Comparison of ENCODE assay signal across 9 cellular contexts in genomic region chr16:67014641-67015315, GRCh38. TPM values are rescaled to one million over a fixed set of nuclear protein-coding genes. Genes with fewer than 3 reads are reported as not detected.
DNase-seq lines count a peak whose midpoint lies in the region; ATAC-seq and TF ChIP-seq lines count a peak whose summit lies in the region.
"Had no signal": no experiment of that assay in that cellular context is flagged by ENCODE, and none has a peak within 500 bp of the region (broad histone marks: within the 10 kb centered on the region; RNA-seq: fewer than 3 reads in every experiment).

No MANE protein-coding gene starts in this region.

- peak overlapping the region in 7 of 8 donors; percentile 82 to 89 (median 85) for H3K4me3 Mint-ChIP-seq in CD4-positive, alpha-beta memory T cell
- H3K4me3 Mint-ChIP-seq in osteocyte (ENCODE audit: unreplicated experiment) = peak overlapping the region; percentile 61

- H3K27ac Mint-ChIP-seq in CD4-positive, alpha-beta memory T cell = peak overlapping the region in 1 of 7 donors; percentile 52
- no peak overlapping the region for H3K27ac Mint-ChIP-seq in osteocyte (ENCODE audit: unreplicated experiment)

- DNase-seq in CD4-positive, alpha-beta memory T cell = no peak
- DNase-seq in NB4 (ENCODE audit: low read depth) (peak; percentile 28), osteocyte (ENCODE audit: extremely low spot score, unreplicated experiment) (no peak), OCI-M1 (lab: John Stamatoyannopoulos, UW) (no peak), DMS153 treated with DMSO at 0.1 percent for 48 hours (lab: John Stamatoyannopoulos, UW; ENCODE audit: unreplicated experiment) (no peak)
- no peak for DNase-seq in activated CD4-positive, CD25-positive, alpha-beta regulatory T cell treated with anti-CD3 and anti-CD28 coated beads, Interleukin-2, amount 50 U/mL, for 72 hours

- H3K4me1 ChIP-seq in CD4-positive, alpha-beta memory T cell (ENCODE audit: insufficient read depth, low read length) = peaks cover 14% of the 10 kb centered on the region
- peaks cover 7 to 11% of the 10 kb centered on the region in 2 donors for H3K4me1 ChIP-seq in duodenal mucosa (ENCODE audit: control insufficient read depth in 1 of 2, insufficient read depth in 2 of 2, low read length in 2 of 2)

- no peaks in the 10 kb centered on the region for H3K27me3 ChIP-seq in CD4-positive, alpha-beta memory T cell (ENCODE audit: insufficient read depth, low read length)
- H3K27me3 ChIP-seq in duodenal mucosa (ENCODE audit: control insufficient read depth in 1 of 2, insufficient read depth in 2 of 2, low read length in 2 of 2) = peaks cover 18 to 21% of the 10 kb centered on the region in 2 donors

- no peaks in the 10 kb centered on the region for H3K36me3 Mint-ChIP-seq in CD4-positive, alpha-beta memory T cell
- H3K36me3 Mint-ChIP-seq in osteocyte (ENCODE audit: unreplicated experiment) = no peaks in the 10 kb centered on the region

- TF ChIP-seq CTCF in NB4 (IDR thresholded peaks at IDR 0.05; ENCODE audit: low read depth, low read length) (no peak), osteocyte (IDR thresholded peaks at IDR 0.05) (no peak)

- CTCF ChIA-PET in CD4-positive, alpha-beta memory T cell (lab: Charles Lee; ENCODE audit: partially characterized antibody) = interaction anchor here (1.1 to 10.2 kb wide), 3 partner anchors 37 to 140 kb away, joined by 3 to 187 read pairs (median 4); partner anchors contain the start of genes B3GNT9, FBXL8 and TRADD

- intact Hi-C loops in CD4-positive, alpha-beta memory T cell (cut with micrococcal nuclease) = loop anchor here (5.0 kb wide), 1 partner anchor 37 kb away; no protein-coding TSS in a partner anchor

- no peaks in the 10 kb centered on the region for H3K36me3 ChIP-seq in CD4-positive, alpha-beta memory T cell (ENCODE audit: insufficient read depth, low read length)
- no peaks in the 10 kb centered on the region for H3K36me3 ChIP-seq in duodenal mucosa (ENCODE audit: control insufficient read depth in 1 of 2, insufficient read depth in 2 of 2, low read length in 2 of 2)

- POLR2A ChIA-PET in CD4-positive, alpha-beta memory T cell (lab: Charles Lee; ENCODE audit: partially characterized antibody) = interaction anchor here (0.6 to 3.5 kb wide), 9 partner anchors 8 to 448 kb away, joined by 3 to 41 read pairs (median 7); partner anchors contain the start of genes B3GNT9, CBFB, FBXL8 and TRADD

- no peaks in the 10 kb centered on the region for H3K27me3 Mint-ChIP-seq in CD4-positive, alpha-beta memory T cell
- H3K27me3 Mint-ChIP-seq in osteocyte (ENCODE audit: unreplicated experiment) = no peaks in the 10 kb centered on the region

- no peak for TF ChIP-seq POLR2A in NB4 (IDR thresholded peaks at IDR 0.05; ENCODE audit: extremely low read depth, insufficient read length)

- H3K4me1 Mint-ChIP-seq in CD4-positive, alpha-beta memory T cell = peaks cover 2 to 20% (median 6%) of the 10 kb centered on the region in 4 donors
- H3K4me1 Mint-ChIP-seq in osteocyte (ENCODE audit: unreplicated experiment) = peaks cover 5% of the 10 kb centered on the region

- no peaks in the 10 kb centered on the region for H3K9me3 Mint-ChIP-seq in CD4-positive, alpha-beta memory T cell
- H3K9me3 Mint-ChIP-seq in osteocyte (ENCODE audit: unreplicated experiment) = no peaks in the 10 kb centered on the region

- no peak for ATAC-seq in HG02938 (IDR thresholded peaks at IDR 0.05; ENCODE audit: unreplicated experiment)

- peak overlapping the region; percentile 28 for H3K27ac ChIP-seq in CD4-positive, alpha-beta memory T cell (ENCODE audit: low read depth, low read length)
- no peak overlapping the region for H3K27ac ChIP-seq in duodenal mucosa (ENCODE audit: low read depth, low read length)

- peak overlapping the region in 1 of 2 donors; percentile 32 for H3K9ac ChIP-seq in duodenal mucosa (ENCODE audit: low read depth in 1 of 2, low read length in 2 of 2)

- H3K4me3 ChIP-seq in CD4-positive, alpha-beta memory T cell (ENCODE audit: low read length in 2 of 2) = peak overlapping the region in 1 of 2 donors; percentile 58
- H3K4me3 ChIP-seq in NB4 (ENCODE audit: low read depth, low read length) (peak overlapping the region; percentile 53), duodenal mucosa (ENCODE audit: low read depth in 1 of 2, low read length in 2 of 2) (peak overlapping the region; percentile 46 to 54)

- no peaks in the 10 kb centered on the region for H3K9me3 ChIP-seq in CD4-positive, alpha-beta memory T cell (ENCODE audit: control insufficient read depth in 1 of 2, low read length in 2 of 2)
- H3K9me3 ChIP-seq in duodenal mucosa (ENCODE audit: control insufficient read depth in 1 of 2, low read length in 2 of 2) = no peaks in the 10 kb centered on the region

RNA-seq across cellular contexts. Expression of gene CBFB, which starts 14.2 kb away (rescaled TPM):
- 100 to 1,000 TPM; 112 TPM for total RNA-seq in CD4-positive, alpha-beta memory T cell
- polyA plus RNA-seq in CD4-positive, alpha-beta memory T cell = 100 to 1,000 TPM; 102 to 108 TPM
- 75.2 and 88.3 TPM in 2 replicates for total RNA-seq in osteocyte

RNA-seq across cellular contexts. Expression of gene CES4A, which starts 26.4 kb away (rescaled TPM):
- 10 to 100 TPM; 19.8 to 21.9 TPM for total RNA-seq in CD4-positive, alpha-beta memory T cell
- polyA plus RNA-seq in CD4-positive, alpha-beta memory T cell = 10 to 100 TPM in 1 of 2 donors, 1 to 10 TPM in 1; 4.1 to 12.2 TPM
- total RNA-seq in osteocyte = 3.3 and 3.8 TPM in 2 replicates
- total RNA-seq: SK-MEL-5 had no signal

RNA-seq across cellular contexts. Expression of gene CES3, which starts 53.7 kb away (rescaled TPM):
- total RNA-seq in CD4-positive, alpha-beta memory T cell = under 1 TPM; 0.32 to 0.61 TPM
- not detected for polyA plus RNA-seq in CD4-positive, alpha-beta memory T cell
- total RNA-seq in osteocyte = 0.24 and 0.73 TPM in 2 replicates
